ENCODE assay signal across 8 cellular contexts in genomic region chr10:110502072-110502845, GRCh38. TPM values are rescaled to one million over a fixed set of nuclear protein-coding genes. Genes with fewer than 3 reads are reported as not detected.
DNase-seq lines count a peak whose midpoint lies in the region; ATAC-seq and TF ChIP-seq lines count a peak whose summit lies in the region.

No MANE protein-coding gene starts in this region.

- ATAC-seq in HG03066 (IDR thresholded peaks at IDR 0.05; ENCODE audit: low read depth, unreplicated experiment) (peak; percentile 7), GM18858 (IDR thresholded peaks at IDR 0.05; ENCODE audit: unreplicated experiment) (no peak)
- ATAC-seq in naive thymus-derived CD8-positive, alpha-beta T cell, result no peak

- H3K27me3 Mint-ChIP-seq in Calu3 (ENCODE audit: unreplicated experiment), result no peaks in the 10 kb centered on the region
- H3K27me3 Mint-ChIP-seq in brain, result peaks cover 58% of the 10 kb centered on the region
- H3K27me3 Mint-ChIP-seq in naive thymus-derived CD8-positive, alpha-beta T cell, result peaks cover 0 to 28% (median 10%) of the 10 kb centered on the region in 5 donors

- peak overlapping the region; percentile 77 for H3K4me3 Mint-ChIP-seq in Calu3 (ENCODE audit: low read depth, unreplicated experiment)
- H3K4me3 Mint-ChIP-seq in brain, result peak overlapping the region in 4 of 5 experiments; percentile 74 to 94 (median 92)
- peak overlapping the region in 6 of 10 donors; percentile 11 to 66 (median 31) for H3K4me3 Mint-ChIP-seq in naive thymus-derived CD8-positive, alpha-beta T cell

- H3K27ac Mint-ChIP-seq in Calu3 (ENCODE audit: unreplicated experiment) (peak overlapping the region; percentile 86), brain (peak overlapping the region in 4 of 5 experiments; percentile 27 to 94 (median 90))
- peak overlapping the region in 3 of 10 donors; percentile 3 to 88 (median 31) for H3K27ac Mint-ChIP-seq in naive thymus-derived CD8-positive, alpha-beta T cell

- H3K36me3 Mint-ChIP-seq in Calu3 (ENCODE audit: insufficient read depth, unreplicated experiment) (peaks cover 91% of the 10 kb centered on the region), brain (peaks cover 4% of the 10 kb centered on the region)
- H3K36me3 Mint-ChIP-seq in naive thymus-derived CD8-positive, alpha-beta T cell, result no peaks in the 10 kb centered on the region

- intact Hi-C loops in Calu3 (cut with micrococcal nuclease; ENCODE audit: unreplicated experiment), result loop anchor here (5.0 kb wide), 2 partner anchors 35 to 175 kb away; no protein-coding TSS in a partner anchor

- DNase-seq in Calu3 (no peak), NCI-H1417 treated with DMSO at 0.1 percent for 48 hours (lab: John Stamatoyannopoulos, UW) (no peak), NOMO-1 treated with DMSO at 0.1 percent for 48 hours (lab: John Stamatoyannopoulos, UW; ENCODE audit: unreplicated experiment) (no peak)
- no peak for DNase-seq in naive thymus-derived CD8-positive, alpha-beta T cell
- no peak for DNase-seq in activated CD4-positive, alpha-beta T cell treated with anti-CD3 and anti-CD28 coated beads for 4 hours

- TF ChIP-seq CTCF in Calu3 (IDR thresholded peaks at IDR 0.05; ENCODE audit: unreplicated experiment) (no peak), brain (conservative IDR thresholded peaks at IDR 0.05) (no peak)

- no TSS peak for BruUV-seq in Calu3 (replicated peaks; lab: Mats Ljungman, UMichigan)

- POLR2A ChIA-PET in naive thymus-derived CD8-positive, alpha-beta T cell (lab: Charles Lee), result no interaction called here

- CTCF ChIA-PET in Calu3 (lab: Charles Lee), result interaction anchor here (2.7 kb wide), 1 partner anchor 148 kb away, joined by 6 read pairs; no protein-coding TSS in a partner anchor

- no peaks in the 10 kb centered on the region for H3K9me3 Mint-ChIP-seq in Calu3 (ENCODE audit: low read depth, unreplicated experiment)
- peaks cover 0 to 4% (median 0%) of the 10 kb centered on the region in 5 experiments for H3K9me3 Mint-ChIP-seq in brain
- no peaks in the 10 kb centered on the region for H3K9me3 Mint-ChIP-seq in naive thymus-derived CD8-positive, alpha-beta T cell

- H3K4me1 Mint-ChIP-seq in Calu3 (ENCODE audit: low read depth, unreplicated experiment) (no peaks in the 10 kb centered on the region), brain (peaks cover 67% of the 10 kb centered on the region)
- H3K4me1 Mint-ChIP-seq in naive thymus-derived CD8-positive, alpha-beta T cell, result peaks cover 12 to 80% (median 55%) of the 10 kb centered on the region in 4 donors

RNA-seq across cellular contexts. Expression of gene DUSP5, which starts 4.6 kb away (rescaled TPM):
- 34.0 and 55.8 TPM in 2 replicates for total RNA-seq in Calu3 (2022)
- polyA plus RNA-seq in brain (ENCODE audit: insufficient read depth, low read depth, low replicate concordance), result 2.8 TPM
- total RNA-seq in naive thymus-derived CD8-positive, alpha-beta T cell, result 1 to 10 TPM; 1.1 to 1.2 TPM
- 1 to 10 TPM in 1 of 3 donors, under 1 TPM in 2; 0.13 to 2.7 (median 0.44) TPM for polyA plus RNA-seq in naive thymus-derived CD8-positive, alpha-beta T cell

Comparison
In these comparisons a context has a peak if more than half of its experiments do, and no peak if none do; other contexts are left out.
1. H3K4me3 Mint-ChIP-seq: peak in every context shown above with its lines; median percentile 92 in brain; 77 in Calu3; 31 in naive thymus-derived CD8-positive, alpha-beta T cell.
2. RNA of gene DUSP5, which starts 4.6 kb away (total RNA-seq): 34.0 to 55.8 TPM in Calu3; 1.1 to 1.2 TPM in naive thymus-derived CD8-positive, alpha-beta T cell; every median in the first group is over 10 times any median in the second.